30 cellular contexts compared by ENCODE assay signal in the genomic region with DNA sequence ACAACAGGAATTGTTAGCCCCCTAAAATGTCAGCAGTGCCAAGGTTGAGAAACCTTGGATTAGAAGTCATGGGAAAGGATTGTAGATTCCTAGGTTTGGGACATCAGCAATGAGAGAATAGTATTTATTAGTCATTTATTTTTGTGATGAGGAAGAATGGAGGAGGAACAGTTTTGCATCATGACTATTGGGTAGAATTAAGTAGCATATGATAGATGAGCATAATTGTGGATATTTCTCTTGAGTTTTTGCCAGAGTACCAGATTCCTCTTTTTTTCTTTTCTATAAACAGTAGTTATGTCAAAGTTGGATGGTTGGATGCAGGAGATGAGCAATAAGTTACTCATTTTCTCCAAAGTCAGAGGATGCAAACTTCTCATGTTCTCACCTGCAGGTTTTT. TPM values are rescaled to one million over a fixed set of nuclear protein-coding genes. Genes with fewer than 3 reads are reported as not detected.
DNase-seq lines count a peak whose midpoint lies in the region; ATAC-seq, FAIRE-seq and TF ChIP-seq lines count a peak whose summit lies in the region.
"Had no signal": no experiment of that assay in that cellular context is flagged by ENCODE, and none has a peak within 500 bp of the region (broad histone marks: within the 10 kb centered on the region; RNA-seq: fewer than 3 reads in every experiment).

No MANE protein-coding gene starts in this region.

- H4K20me1 ChIP-seq in fibroblast of lung (ENCODE audit: control insufficient read depth, extremely low read depth, insufficient read depth, low read length), result no peaks in the 10 kb centered on the region

- H3K4me3 ChIP-seq in fibroblast of lung (replicated peaks in 1 of 4; ENCODE audit: control extremely low read depth in 1 of 4, insufficient read depth in 1 of 4, low read depth in 3 of 4, low read length in 4 of 4), result no peak overlapping the region
- H3K4me3 ChIP-seq: esophagus squamous epithelium, GM12878, left ventricle myocardium inferior, neural progenitor cell had no signal

- peak overlapping the region; percentile 41 for H3K27ac ChIP-seq in fibroblast of lung (ENCODE audit: insufficient read depth, low read length)
- H3K27ac ChIP-seq: esophagus squamous epithelium, HL-60, left ventricle myocardium inferior, neural progenitor cell had no signal

- no peak overlapping the region for H3K9ac ChIP-seq in fibroblast of lung (ENCODE audit: insufficient read depth, low read length)
- H3K9ac ChIP-seq: neural progenitor cell had no signal

- peaks cover 11% of the 10 kb centered on the region for H3K4me1 ChIP-seq in fibroblast of lung (ENCODE audit: control insufficient read depth, extremely low read depth, insufficient read depth, low read length)
- H3K4me1 ChIP-seq: left ventricle myocardium inferior, neural progenitor cell had no signal

- FAIRE-seq in RCC 7860 (lab: Jason Lieb, UNC), result no peak
- FAIRE-seq: GM12878, HepG2, small intestine had no signal

- no peak overlapping the region for H3K4me2 ChIP-seq in fibroblast of lung (ENCODE audit: extremely low read depth, insufficient read depth, low read length)
- H3K4me2 ChIP-seq: neural progenitor cell had no signal

- TF ChIP-seq CTCF in fibroblast of lung (conservative IDR thresholded peaks at IDR 0.05 in 1 of 2, IDR thresholded peaks at IDR 0.05 in 1 of 2; ENCODE audit: low read depth in 1 of 2, low read length in 2 of 2), result no peak

- H3K36me3 ChIP-seq in fibroblast of lung (ENCODE audit: control insufficient read depth, insufficient read depth, low read length), result no peaks in the 10 kb centered on the region
- H3K36me3 ChIP-seq: esophagus squamous epithelium, left ventricle myocardium inferior, neural progenitor cell had no signal

- H3K9me3 ChIP-seq in fibroblast of lung (ENCODE audit: control insufficient read depth, insufficient read depth, low read depth, low read length), result no peaks in the 10 kb centered on the region
- H3K9me3 ChIP-seq: esophagus squamous epithelium had no signal

- no peaks in the 10 kb centered on the region for H3K27me3 ChIP-seq in fibroblast of lung (ENCODE audit: control insufficient read depth, insufficient read depth, low read length)
- H3K27me3 ChIP-seq: esophagus squamous epithelium, neural progenitor cell had no signal

- peak; percentile 52 for DNase-seq in ELR (ENCODE audit: low read depth)
- DNase-seq in M059J (ENCODE audit: low read depth), result peak; percentile 22
- DNase-seq in fibroblast of lung (ENCODE audit: low read depth in 2 of 2), result peak; percentile 48 to 87
- peak; percentile 69 for DNase-seq in stromal cell of bone marrow (ENCODE audit: low read depth)
- no peak for DNase-seq in RCC 7860 (ENCODE audit: low spot score)
- DNase-seq: activated B cell treated with CpG ODN at 0.5 μM for 24 hours; activated CD4-positive, alpha-beta T cell treated with anti-CD3 and anti-CD28 coated beads, Interleukin-2, amount 50 U/mL, for 1 hour; activated CD8-positive, alpha-beta memory T cell treated with anti-CD3 and anti-CD28 coated beads, Interleukin-2, amount 10 ng/mL, durations not matched to agents 7 days and 5 days; activated gamma-delta T cell; activated T-cell treated with anti-CD3 and anti-CD28 coated beads, Interleukin-2, amount 50 U/mL, for 4 hours; AML-193; CD4-positive, alpha-beta memory T cell; DND-41; esophagus squamous epithelium; glutamatergic neuron; islet precursor cell; Kasumi-1; left ventricle myocardium inferior; mesendoderm; NCI-H146; NCI-H226; NCI-H526 treated with DMSO at 0.1 percent for 48 hours; small intestine; stimulated activated naive B cell treated with anti-CD40 and anti-IgM and Interleukin-4, amounts not matched to agents 10 μg/mL and 1 μg/mL and 100 μg/mL, for 72 hours had no signal

- no peak overlapping the region for H2AFZ ChIP-seq in fibroblast of lung (ENCODE audit: low read length)
- H2AFZ ChIP-seq: neural progenitor cell had no signal

- no peaks in the 10 kb centered on the region for H3K79me2 ChIP-seq in fibroblast of lung (ENCODE audit: control insufficient read depth, insufficient read depth, low read length)

- no peak for ATAC-seq in HG03045 (IDR thresholded peaks at IDR 0.05; ENCODE audit: unreplicated experiment)
- ATAC-seq in HG02885 (IDR thresholded peaks at IDR 0.05; ENCODE audit: poor library complexity, unreplicated experiment), result no peak
- ATAC-seq: activated CD8-positive, alpha-beta memory T cell treated with anti-CD3 and anti-CD28 coated beads, Interleukin-2, amount 10 ng/mL, durations not matched to agents 7 days and 5 days; activated T-cell treated with anti-CD3 and anti-CD28 coated beads, Interleukin-2, amount 50 U/mL, for 4 hours; GM12878; HepG2; stimulated activated naive B cell treated with anti-CD40 and anti-IgM and Interleukin-4, amounts not matched to agents 10 μg/mL and 1 μg/mL and 100 μg/mL, for 72 hours had no signal

RNA-seq across cellular contexts. Expression of gene KCNK2, which starts 29.9 kb away (rescaled TPM):
- 7.5 and 9.9 TPM in 2 replicates for total RNA-seq in M059J (2014; rRNA removed; shearing (Covaris generic))
- total RNA-seq in fibroblast of lung, result 2.8 and 6.4 TPM in 2 replicates
- 25.6 and 29.7 TPM in 2 replicates for polyA plus RNA-seq in fibroblast of lung
- polyA plus RNA-seq in fibroblast of lung (2012), result 19.2 and 22.0 TPM in 2 replicates
- polyA minus RNA-seq in fibroblast of lung (ENCODE audit: low replicate concordance), result 7.3 and 42.0 TPM in 2 replicates
- total RNA-seq: activated B cell treated with CpG ODN at 0.5 μM for 24 hours; activated CD8-positive, alpha-beta memory T cell treated with anti-CD3 and anti-CD28 coated beads, Interleukin-2, amount 10 ng/mL, durations not matched to agents 7 days and 5 days; activated T-cell treated with anti-CD3 and anti-CD28 coated beads, Interleukin-2, amount 50 U/mL, for 4 hours; CD4-positive, alpha-beta memory T cell; HepG2 had no signal
- polyA plus RNA-seq: CD4-positive, alpha-beta memory T cell; HepG2 had no signal
